Comparison of ENCODE assay signal across 1 cellular context in the genomic region with DNA sequence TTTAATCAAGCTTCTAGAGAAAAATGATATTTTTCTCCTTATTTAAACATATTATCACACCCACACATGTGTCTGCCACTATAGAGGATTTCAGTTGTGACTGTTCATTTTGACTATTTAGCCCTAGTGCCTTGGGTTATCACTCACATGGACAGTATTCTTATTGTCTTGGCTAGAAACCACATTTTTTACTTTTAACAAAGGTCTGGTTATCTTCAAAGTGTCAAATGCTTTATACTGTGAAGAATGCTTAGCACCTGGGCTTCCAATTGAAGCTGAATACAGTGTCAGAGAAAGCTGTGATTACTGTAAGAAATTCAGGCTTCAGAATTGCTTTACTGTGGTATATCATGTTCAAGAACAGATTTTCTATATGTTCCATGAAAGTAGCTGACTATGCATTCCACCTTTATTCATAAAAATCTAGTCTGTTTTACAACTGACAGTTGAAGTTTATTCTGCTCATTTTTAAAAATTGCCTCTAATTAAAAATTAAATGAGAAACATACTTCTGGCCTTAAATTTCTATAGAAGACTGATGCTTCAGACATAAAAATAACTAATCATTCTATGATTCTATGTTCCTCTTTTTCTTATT.
TF ChIP-seq lines count a peak whose summit lies in the region.

No MANE protein-coding gene starts in this region.

TF ChIP-seq in SK-N-SH treated with all-trans-retinoic acid at 6 μM for 48 hours, 23 proteins besides CTCF, POLR2A, EP300 and RAD21 (continued from another document):
- TF ChIP-seq PATZ1 (CRISPR knock-in tag; IDR thresholded peaks at IDR 0.05; ENCODE audit: borderline replicate concordance) (no peak), ZNF8 (CRISPR knock-in tag; IDR thresholded peaks at IDR 0.05) (no peak), GLIS3 (CRISPR knock-in tag; IDR thresholded peaks at IDR 0.05) (no peak), ISL1 (CRISPR knock-in tag; IDR thresholded peaks at IDR 0.05) (no peak), PPARA (CRISPR knock-in tag; IDR thresholded peaks at IDR 0.05; ENCODE audit: borderline replicate concordance) (no peak), SNAI2 (CRISPR knock-in tag; IDR thresholded peaks at IDR 0.05) (no peak), ARNTL (CRISPR knock-in tag; IDR thresholded peaks at IDR 0.05; ENCODE audit: borderline replicate concordance, low read depth) (no peak)
- TF ChIP-seq, protein P1, sequence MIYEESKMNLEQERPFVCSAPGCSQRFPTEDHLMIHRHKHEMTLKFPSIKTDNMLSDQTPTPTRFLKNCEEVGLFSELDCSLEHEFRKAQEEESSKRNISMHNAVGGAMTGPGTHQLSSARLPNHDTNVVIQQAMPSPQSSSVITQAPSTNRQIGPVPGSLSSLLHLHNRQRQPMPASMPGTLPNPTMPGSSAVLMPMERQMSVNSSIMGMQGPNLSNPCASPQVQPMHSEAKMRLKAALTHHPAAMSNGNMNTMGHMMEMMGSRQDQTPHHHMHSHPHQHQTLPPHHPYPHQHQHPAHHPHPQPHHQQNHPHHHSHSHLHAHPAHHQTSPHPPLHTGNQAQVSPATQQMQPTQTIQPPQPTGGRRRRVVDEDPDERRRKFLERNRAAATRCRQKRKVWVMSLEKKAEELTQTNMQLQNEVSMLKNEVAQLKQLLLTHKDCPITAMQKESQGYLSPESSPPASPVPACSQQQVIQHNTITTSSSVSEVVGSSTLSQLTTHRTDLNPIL (CRISPR knock-in tag; IDR thresholded peaks at IDR 0.05; ENCODE audit: low read depth): no peak
